21 cellular contexts compared by ENCODE assay signal in the genomic region with DNA sequence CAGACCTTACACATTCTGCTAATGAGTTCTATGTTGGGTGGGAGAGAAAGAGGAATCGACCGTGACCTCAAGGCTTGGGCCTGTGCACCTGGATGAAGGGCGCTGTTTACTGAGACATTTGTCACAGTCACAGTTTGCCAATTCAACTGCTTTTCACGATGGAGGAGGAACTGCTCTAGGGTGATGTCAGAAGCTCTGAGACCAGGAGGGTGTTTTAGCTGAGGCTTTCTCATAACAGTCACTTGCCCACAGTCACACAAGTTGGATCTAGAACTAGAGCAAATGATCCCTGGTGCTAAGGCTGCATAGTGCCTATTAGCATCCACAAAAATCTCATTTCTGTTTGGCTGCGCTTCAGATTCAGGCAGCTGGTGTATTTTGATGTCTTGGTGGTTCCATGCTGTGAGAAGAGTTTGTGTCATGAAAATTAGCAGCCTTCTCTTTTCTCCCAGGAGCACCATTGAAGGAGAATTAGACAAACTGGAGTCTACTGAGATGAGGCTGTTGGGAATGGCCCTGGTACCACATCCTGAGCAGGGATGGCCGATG.
"Had no signal": no experiment of that assay in that cellular context is flagged by ENCODE, and none has a peak within 500 bp of the region (broad histone marks: within the 10 kb centered on the region; RNA-seq: fewer than 3 reads in every experiment).

No MANE protein-coding gene starts in this region.

- H3K27ac ChIP-seq: coronary artery, hepatocyte, left ventricle myocardium inferior, lower lobe of right lung, parathyroid adenoma, psoas muscle, right lobe of liver, stomach, thoracic aorta, transverse colon had no signal

- H3K36me3 Mint-ChIP-seq: memory B cell; mesothelial cell of epicardium; natural killer cell treated with Interleukin-12 subunit alpha and Interleukin-12 subunit beta and Interleukin-15 and Interleukin-18, amount 100 ng/mL, for 72 hours had no signal

- DNase-seq: effector CD8-positive, alpha-beta T cell; foreskin melanocyte; head of caudate nucleus; kidney; left cardiac atrium; left ventricle myocardium inferior; lower lobe of right lung; psoas muscle; retina; right lobe of liver; stimulated activated CD4-positive, alpha-beta T cell treated with anti-CD3 and anti-CD28 coated beads, Interleukin-4, amount 100 ng/mL, for 4 hours; stimulated activated naive CD4-positive, alpha-beta T cell; stomach; transverse colon had no signal

- H3K4me1 Mint-ChIP-seq: mesothelial cell of epicardium had no signal

- H3K27ac Mint-ChIP-seq: memory B cell; mesothelial cell of epicardium; natural killer cell treated with Interleukin-12 subunit alpha and Interleukin-12 subunit beta and Interleukin-15 and Interleukin-18, amount 100 ng/mL, for 72 hours had no signal

- H3K4me3 Mint-ChIP-seq: memory B cell; mesothelial cell of epicardium; natural killer cell treated with Interleukin-12 subunit alpha and Interleukin-12 subunit beta and Interleukin-15 and Interleukin-18, amount 100 ng/mL, for 72 hours had no signal

- ATAC-seq: left cardiac atrium; lower lobe of right lung; natural killer cell treated with Interleukin-12 subunit alpha and Interleukin-12 subunit beta and Interleukin-15 and Interleukin-18, amount 100 ng/mL, for 72 hours; psoas muscle; right lobe of liver had no signal

- H3K9ac ChIP-seq: parathyroid adenoma had no signal

- H3K27me3 ChIP-seq: hepatocyte, right lobe of liver had no signal

- H3K36me3 ChIP-seq: left ventricle myocardium inferior, lower lobe of right lung, right lobe of liver, stomach, thoracic aorta, transverse colon had no signal

- H3K79me2 ChIP-seq: hepatocyte, parathyroid adenoma had no signal

- H3K9me3 ChIP-seq: left ventricle myocardium inferior, lower lobe of right lung, psoas muscle, right lobe of liver, stomach, thoracic aorta, transverse colon had no signal

- H2AFZ ChIP-seq: hepatocyte, parathyroid adenoma had no signal

- H3K4me2 ChIP-seq: hepatocyte had no signal

- H3K27me3 Mint-ChIP-seq: memory B cell had no signal

- H3K4me3 ChIP-seq: coronary artery, hepatocyte, left ventricle myocardium inferior, lower lobe of right lung, psoas muscle, right lobe of liver, stomach, thoracic aorta, transverse colon had no signal

- H3K4me1 ChIP-seq: parathyroid adenoma, psoas muscle had no signal

- H3K9me3 Mint-ChIP-seq: memory B cell; mesothelial cell of epicardium; natural killer cell treated with Interleukin-12 subunit alpha and Interleukin-12 subunit beta and Interleukin-15 and Interleukin-18, amount 100 ng/mL, for 72 hours had no signal
